In genomic region chr9:71490810-71491209, GRCh38 we compare ENCODE assay signal across 11 cellular contexts.
DNase-seq lines count a peak whose midpoint lies in the region; FAIRE-seq and TF ChIP-seq lines count a peak whose summit lies in the region.
"Had no signal": no experiment of that assay in that cellular context is flagged by ENCODE, and none has a peak within 500 bp of the region (broad histone marks: within the 10 kb centered on the region; RNA-seq: fewer than 3 reads in every experiment).

No MANE protein-coding gene starts in this region.

- DNase-seq in EH (ENCODE audit: low read depth) (peak; percentile 0), H7 (peak; percentile 8), RKO (ENCODE audit: low spot score) (peak; percentile 29), kidney (no peak), activated gamma-delta T cell treated with Interleukin-2 at 50 U/mL for 16 hours (no peak), NCI-H69 (lab: John Stamatoyannopoulos, UW) (no peak)
- DNase-seq in stimulated activated CD4-positive, alpha-beta T cell treated with anti-CD3 and anti-CD28 coated beads, Interleukin-1b, Interleukin-23, amount 100 ng/mL, for 48 hours: no peak
- no peak for DNase-seq in activated CD4-positive, alpha-beta T cell treated with anti-CD3 and anti-CD28 coated beads for 48 hours
- DNase-seq: KG1, SHP77 had no signal

- TF ChIP-seq CTCF in kidney (IDR thresholded peaks at IDR 0.05; ENCODE audit: borderline replicate concordance, extremely low read depth, insufficient read depth): peak; percentile 20

- H3K4me3 ChIP-seq in H7 (ENCODE audit: insufficient read depth, low read depth, low read length) (no peak overlapping the region), kidney (ENCODE audit: low read length in 2 of 2) (no peak overlapping the region)

- no peak overlapping the region for H3K9ac ChIP-seq in kidney (ENCODE audit: low read length in 2 of 2)

- H3K9me3 ChIP-seq in kidney (ENCODE audit: control insufficient read depth in 1 of 2, low read length in 2 of 2): no peaks in the 10 kb centered on the region

- FAIRE-seq in kidney (lab: Jason Lieb, UNC): no peak
- FAIRE-seq: G401.6 had no signal

- H3K27ac ChIP-seq in kidney (ENCODE audit: low read depth in 2 of 2, low read length in 2 of 2): no peak overlapping the region

- intact Hi-C loops in kidney (cut with DNase I): no loop called here

- H3K27me3 ChIP-seq in H7 (ENCODE audit: control insufficient read depth, insufficient read depth, low read length): no peaks in the 10 kb centered on the region

- H3K36me3 ChIP-seq in H7 (replicated peaks; ENCODE audit: control insufficient read depth, insufficient read depth, low read length) (no peaks in the 10 kb centered on the region), kidney (ENCODE audit: control insufficient read depth in 1 of 2, insufficient read depth in 2 of 2, low read length in 2 of 2) (no peaks in the 10 kb centered on the region)

- H3K4me1 ChIP-seq in kidney (ENCODE audit: control insufficient read depth in 1 of 2, insufficient read depth in 1 of 2, low read depth in 1 of 2, low read length in 2 of 2): no peaks in the 10 kb centered on the region

Comparison
In these comparisons a context has a peak if more than half of its experiments do, and no peak if none do; other contexts are left out.
1. DNase-seq: peak in EH (single experiment), H7 (single experiment) and RKO (single experiment); none in kidney (single experiment), stimulated activated CD4-positive, alpha-beta T cell treated with anti-CD3 and anti-CD28 coated beads, Interleukin-1b, Interleukin-23, amount 100 ng/mL, for 48 hours (single experiment), activated gamma-delta T cell treated with Interleukin-2 at 50 U/mL for 16 hours (single experiment), activated CD4-positive, alpha-beta T cell treated with anti-CD3 and anti-CD28 coated beads for 48 hours (single experiment) and NCI-H69 (single experiment).